ENCODE assay signal across 1 cellular context in the genomic region with DNA sequence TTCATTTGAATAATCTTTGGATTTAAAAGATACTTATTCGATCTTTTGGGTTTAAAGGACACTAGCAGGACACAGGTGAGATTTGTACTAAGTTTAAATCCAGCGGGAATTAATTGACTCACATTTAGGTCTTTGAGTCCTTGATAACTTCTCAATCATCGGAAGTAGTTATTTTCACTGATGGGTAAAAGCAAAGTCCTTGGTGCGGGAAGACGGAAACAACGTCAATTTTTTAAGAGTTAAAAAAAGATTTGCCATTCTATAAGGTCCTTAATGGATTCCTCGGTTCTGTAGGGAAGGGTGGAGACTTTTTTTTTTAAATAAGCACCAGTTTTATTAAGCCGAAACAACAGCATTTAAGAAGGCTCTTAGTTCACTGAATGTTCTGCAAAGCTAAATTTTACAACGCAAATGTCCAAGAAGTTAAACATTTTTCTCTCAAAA.
TF ChIP-seq lines count a peak whose summit lies in the region.

No MANE protein-coding gene starts in this region.

TF ChIP-seq in GM12878, 131 proteins besides CTCF, POLR2A, EP300 and RAD21 (continued from another document):
- no peak for TF ChIP-seq STAT3 (IDR thresholded peaks at IDR 0.05; ENCODE audit: low read depth, low read length)
- TF ChIP-seq, protein P1, sequence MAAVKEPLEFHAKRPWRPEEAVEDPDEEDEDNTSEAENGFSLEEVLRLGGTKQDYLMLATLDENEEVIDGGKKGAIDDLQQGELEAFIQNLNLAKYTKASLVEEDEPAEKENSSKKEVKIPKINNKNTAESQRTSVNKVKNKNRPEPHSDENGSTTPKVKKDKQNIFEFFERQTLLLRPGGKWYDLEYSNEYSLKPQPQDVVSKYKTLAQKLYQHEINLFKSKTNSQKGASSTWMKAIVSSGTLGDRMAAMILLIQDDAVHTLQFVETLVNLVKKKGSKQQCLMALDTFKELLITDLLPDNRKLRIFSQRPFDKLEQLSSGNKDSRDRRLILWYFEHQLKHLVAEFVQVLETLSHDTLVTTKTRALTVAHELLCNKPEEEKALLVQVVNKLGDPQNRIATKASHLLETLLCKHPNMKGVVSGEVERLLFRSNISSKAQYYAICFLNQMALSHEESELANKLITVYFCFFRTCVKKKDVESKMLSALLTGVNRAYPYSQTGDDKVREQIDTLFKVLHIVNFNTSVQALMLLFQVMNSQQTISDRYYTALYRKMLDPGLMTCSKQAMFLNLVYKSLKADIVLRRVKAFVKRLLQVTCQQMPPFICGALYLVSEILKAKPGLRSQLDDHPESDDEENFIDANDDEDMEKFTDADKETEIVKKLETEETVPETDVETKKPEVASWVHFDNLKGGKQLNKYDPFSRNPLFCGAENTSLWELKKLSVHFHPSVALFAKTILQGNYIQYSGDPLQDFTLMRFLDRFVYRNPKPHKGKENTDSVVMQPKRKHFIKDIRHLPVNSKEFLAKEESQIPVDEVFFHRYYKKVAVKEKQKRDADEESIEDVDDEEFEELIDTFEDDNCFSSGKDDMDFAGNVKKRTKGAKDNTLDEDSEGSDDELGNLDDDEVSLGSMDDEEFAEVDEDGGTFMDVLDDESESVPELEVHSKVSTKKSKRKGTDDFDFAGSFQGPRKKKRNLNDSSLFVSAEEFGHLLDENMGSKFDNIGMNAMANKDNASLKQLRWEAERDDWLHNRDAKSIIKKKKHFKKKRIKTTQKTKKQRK (IDR thresholded peaks at IDR 0.05; ENCODE audit: low read depth, low read length) = peak; percentile 1; the same call in 1 of the 2 replicates
- TF ChIP-seq BCL11A (IDR thresholded peaks at IDR 0.05; ENCODE audit: low read depth, low read length) = peak; percentile 69
- TF ChIP-seq, protein P2, sequence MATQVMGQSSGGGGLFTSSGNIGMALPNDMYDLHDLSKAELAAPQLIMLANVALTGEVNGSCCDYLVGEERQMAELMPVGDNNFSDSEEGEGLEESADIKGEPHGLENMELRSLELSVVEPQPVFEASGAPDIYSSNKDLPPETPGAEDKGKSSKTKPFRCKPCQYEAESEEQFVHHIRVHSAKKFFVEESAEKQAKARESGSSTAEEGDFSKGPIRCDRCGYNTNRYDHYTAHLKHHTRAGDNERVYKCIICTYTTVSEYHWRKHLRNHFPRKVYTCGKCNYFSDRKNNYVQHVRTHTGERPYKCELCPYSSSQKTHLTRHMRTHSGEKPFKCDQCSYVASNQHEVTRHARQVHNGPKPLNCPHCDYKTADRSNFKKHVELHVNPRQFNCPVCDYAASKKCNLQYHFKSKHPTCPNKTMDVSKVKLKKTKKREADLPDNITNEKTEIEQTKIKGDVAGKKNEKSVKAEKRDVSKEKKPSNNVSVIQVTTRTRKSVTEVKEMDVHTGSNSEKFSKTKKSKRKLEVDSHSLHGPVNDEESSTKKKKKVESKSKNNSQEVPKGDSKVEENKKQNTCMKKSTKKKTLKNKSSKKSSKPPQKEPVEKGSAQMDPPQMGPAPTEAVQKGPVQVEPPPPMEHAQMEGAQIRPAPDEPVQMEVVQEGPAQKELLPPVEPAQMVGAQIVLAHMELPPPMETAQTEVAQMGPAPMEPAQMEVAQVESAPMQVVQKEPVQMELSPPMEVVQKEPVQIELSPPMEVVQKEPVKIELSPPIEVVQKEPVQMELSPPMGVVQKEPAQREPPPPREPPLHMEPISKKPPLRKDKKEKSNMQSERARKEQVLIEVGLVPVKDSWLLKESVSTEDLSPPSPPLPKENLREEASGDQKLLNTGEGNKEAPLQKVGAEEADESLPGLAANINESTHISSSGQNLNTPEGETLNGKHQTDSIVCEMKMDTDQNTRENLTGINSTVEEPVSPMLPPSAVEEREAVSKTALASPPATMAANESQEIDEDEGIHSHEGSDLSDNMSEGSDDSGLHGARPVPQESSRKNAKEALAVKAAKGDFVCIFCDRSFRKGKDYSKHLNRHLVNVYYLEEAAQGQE (IDR thresholded peaks at IDR 0.05; ENCODE audit: low read depth, low read length) = peak; percentile 37; the same call in 1 of the 2 replicates
- TF ChIP-seq, protein P3, sequence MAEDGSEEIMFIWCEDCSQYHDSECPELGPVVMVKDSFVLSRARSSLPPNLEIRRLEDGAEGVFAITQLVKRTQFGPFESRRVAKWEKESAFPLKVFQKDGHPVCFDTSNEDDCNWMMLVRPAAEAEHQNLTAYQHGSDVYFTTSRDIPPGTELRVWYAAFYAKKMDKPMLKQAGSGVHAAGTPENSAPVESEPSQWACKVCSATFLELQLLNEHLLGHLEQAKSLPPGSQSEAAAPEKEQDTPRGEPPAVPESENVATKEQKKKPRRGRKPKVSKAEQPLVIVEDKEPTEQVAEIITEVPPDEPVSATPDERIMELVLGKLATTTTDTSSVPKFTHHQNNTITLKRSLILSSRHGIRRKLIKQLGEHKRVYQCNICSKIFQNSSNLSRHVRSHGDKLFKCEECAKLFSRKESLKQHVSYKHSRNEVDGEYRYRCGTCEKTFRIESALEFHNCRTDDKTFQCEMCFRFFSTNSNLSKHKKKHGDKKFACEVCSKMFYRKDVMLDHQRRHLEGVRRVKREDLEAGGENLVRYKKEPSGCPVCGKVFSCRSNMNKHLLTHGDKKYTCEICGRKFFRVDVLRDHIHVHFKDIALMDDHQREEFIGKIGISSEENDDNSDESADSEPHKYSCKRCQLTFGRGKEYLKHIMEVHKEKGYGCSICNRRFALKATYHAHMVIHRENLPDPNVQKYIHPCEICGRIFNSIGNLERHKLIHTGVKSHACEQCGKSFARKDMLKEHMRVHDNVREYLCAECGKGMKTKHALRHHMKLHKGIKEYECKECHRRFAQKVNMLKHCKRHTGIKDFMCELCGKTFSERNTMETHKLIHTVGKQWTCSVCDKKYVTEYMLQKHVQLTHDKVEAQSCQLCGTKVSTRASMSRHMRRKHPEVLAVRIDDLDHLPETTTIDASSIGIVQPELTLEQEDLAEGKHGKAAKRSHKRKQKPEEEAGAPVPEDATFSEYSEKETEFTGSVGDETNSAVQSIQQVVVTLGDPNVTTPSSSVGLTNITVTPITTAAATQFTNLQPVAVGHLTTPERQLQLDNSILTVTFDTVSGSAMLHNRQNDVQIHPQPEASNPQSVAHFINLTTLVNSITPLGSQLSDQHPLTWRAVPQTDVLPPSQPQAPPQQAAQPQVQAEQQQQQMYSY (CRISPR knock-in tag; IDR thresholded peaks at IDR 0.05) = peak; percentile 73; the same call in 1 of the 2 replicates
- no peak for TF ChIP-seq RFX5 (IDR thresholded peaks at IDR 0.05; ENCODE audit: low read depth, low read length)
- TF ChIP-seq, protein P4, sequence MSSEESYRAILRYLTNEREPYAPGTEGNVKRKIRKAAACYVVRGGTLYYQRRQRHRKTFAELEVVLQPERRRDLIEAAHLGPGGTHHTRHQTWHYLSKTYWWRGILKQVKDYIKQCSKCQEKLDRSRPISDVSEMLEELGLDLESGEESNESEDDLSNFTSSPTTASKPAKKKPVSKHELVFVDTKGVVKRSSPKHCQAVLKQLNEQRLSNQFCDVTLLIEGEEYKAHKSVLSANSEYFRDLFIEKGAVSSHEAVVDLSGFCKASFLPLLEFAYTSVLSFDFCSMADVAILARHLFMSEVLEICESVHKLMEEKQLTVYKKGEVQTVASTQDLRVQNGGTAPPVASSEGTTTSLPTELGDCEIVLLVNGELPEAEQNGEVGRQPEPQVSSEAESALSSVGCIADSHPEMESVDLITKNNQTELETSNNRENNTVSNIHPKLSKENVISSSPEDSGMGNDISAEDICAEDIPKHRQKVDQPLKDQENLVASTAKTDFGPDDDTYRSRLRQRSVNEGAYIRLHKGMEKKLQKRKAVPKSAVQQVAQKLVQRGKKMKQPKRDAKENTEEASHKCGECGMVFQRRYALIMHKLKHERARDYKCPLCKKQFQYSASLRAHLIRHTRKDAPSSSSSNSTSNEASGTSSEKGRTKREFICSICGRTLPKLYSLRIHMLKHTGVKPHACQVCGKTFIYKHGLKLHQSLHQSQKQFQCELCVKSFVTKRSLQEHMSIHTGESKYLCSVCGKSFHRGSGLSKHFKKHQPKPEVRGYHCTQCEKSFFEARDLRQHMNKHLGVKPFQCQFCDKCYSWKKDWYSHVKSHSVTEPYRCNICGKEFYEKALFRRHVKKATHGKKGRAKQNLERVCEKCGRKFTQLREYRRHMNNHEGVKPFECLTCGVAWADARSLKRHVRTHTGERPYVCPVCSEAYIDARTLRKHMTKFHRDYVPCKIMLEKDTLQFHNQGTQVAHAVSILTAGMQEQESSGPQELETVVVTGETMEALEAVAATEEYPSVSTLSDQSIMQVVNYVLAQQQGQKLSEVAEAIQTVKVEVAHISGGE (CRISPR knock-in tag; IDR thresholded peaks at IDR 0.05) = peak; percentile 54; the same call in 1 of the 2 replicates
- TF ChIP-seq ASH2L (IDR thresholded peaks at IDR 0.05; ENCODE audit: borderline replicate concordance, low read depth) = no peak
- peak; percentile 54; the same call in 1 of the 2 replicates for TF ChIP-seq ZNF384 (IDR thresholded peaks at IDR 0.05; ENCODE audit: borderline replicate concordance, low read depth, low read length)
- 0 out of 2 replicates have a peak, but pooled peaks have one; percentile 63 for TF ChIP-seq RCOR1 (conservative IDR thresholded peaks at IDR 0.05; ENCODE audit: low read depth, low read length)
- TF ChIP-seq, protein P5, sequence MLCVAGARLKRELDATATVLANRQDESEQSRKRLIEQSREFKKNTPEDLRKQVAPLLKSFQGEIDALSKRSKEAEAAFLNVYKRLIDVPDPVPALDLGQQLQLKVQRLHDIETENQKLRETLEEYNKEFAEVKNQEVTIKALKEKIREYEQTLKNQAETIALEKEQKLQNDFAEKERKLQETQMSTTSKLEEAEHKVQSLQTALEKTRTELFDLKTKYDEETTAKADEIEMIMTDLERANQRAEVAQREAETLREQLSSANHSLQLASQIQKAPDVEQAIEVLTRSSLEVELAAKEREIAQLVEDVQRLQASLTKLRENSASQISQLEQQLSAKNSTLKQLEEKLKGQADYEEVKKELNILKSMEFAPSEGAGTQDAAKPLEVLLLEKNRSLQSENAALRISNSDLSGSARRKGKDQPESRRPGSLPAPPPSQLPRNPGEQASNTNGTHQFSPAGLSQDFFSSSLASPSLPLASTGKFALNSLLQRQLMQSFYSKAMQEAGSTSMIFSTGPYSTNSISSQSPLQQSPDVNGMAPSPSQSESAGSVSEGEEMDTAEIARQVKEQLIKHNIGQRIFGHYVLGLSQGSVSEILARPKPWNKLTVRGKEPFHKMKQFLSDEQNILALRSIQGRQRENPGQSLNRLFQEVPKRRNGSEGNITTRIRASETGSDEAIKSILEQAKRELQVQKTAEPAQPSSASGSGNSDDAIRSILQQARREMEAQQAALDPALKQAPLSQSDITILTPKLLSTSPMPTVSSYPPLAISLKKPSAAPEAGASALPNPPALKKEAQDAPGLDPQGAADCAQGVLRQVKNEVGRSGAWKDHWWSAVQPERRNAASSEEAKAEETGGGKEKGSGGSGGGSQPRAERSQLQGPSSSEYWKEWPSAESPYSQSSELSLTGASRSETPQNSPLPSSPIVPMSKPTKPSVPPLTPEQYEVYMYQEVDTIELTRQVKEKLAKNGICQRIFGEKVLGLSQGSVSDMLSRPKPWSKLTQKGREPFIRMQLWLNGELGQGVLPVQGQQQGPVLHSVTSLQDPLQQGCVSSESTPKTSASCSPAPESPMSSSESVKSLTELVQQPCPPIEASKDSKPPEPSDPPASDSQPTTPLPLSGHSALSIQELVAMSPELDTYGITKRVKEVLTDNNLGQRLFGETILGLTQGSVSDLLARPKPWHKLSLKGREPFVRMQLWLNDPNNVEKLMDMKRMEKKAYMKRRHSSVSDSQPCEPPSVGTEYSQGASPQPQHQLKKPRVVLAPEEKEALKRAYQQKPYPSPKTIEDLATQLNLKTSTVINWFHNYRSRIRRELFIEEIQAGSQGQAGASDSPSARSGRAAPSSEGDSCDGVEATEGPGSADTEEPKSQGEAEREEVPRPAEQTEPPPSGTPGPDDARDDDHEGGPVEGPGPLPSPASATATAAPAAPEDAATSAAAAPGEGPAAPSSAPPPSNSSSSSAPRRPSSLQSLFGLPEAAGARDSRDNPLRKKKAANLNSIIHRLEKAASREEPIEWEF (IDR thresholded peaks at IDR 0.05; ENCODE audit: insufficient replicate concordance, low read depth, low read length) = peak; percentile 85
- TF ChIP-seq JUNB (IDR thresholded peaks at IDR 0.05) = 0 out of 2 replicates have a peak, but pooled peaks have one; percentile 1
- peak in 1 of 2 experiments; percentile 5; a peak in 1 of 4 replicates for TF ChIP-seq BHLHE40 (IDR thresholded peaks at IDR 0.05; ENCODE audit: borderline replicate concordance in 1 of 2, low read depth in 2 of 2, low read length in 1 of 2)
- TF ChIP-seq CHD4 (IDR thresholded peaks at IDR 0.05) = no peak
- TF ChIP-seq MXI1 (IDR thresholded peaks at IDR 0.05; ENCODE audit: low read depth, low read length) = peak; percentile 86; the same call in 1 of the 2 replicates
- peak; percentile 7; the same call in 1 of the 2 replicates for TF ChIP-seq CBFB (IDR thresholded peaks at IDR 0.05; ENCODE audit: low read depth)
- no peak for TF ChIP-seq SRF (IDR thresholded peaks at IDR 0.05; ENCODE audit: low read depth in 2 of 2, low read length in 2 of 2)
- peak; percentile 17; the same call in 1 of the 2 replicates for TF ChIP-seq POLR2AphosphoS2 (IDR thresholded peaks at IDR 0.05; ENCODE audit: low read depth, low read length)
